10 cellular contexts compared by ENCODE assay signal in the genomic region with DNA sequence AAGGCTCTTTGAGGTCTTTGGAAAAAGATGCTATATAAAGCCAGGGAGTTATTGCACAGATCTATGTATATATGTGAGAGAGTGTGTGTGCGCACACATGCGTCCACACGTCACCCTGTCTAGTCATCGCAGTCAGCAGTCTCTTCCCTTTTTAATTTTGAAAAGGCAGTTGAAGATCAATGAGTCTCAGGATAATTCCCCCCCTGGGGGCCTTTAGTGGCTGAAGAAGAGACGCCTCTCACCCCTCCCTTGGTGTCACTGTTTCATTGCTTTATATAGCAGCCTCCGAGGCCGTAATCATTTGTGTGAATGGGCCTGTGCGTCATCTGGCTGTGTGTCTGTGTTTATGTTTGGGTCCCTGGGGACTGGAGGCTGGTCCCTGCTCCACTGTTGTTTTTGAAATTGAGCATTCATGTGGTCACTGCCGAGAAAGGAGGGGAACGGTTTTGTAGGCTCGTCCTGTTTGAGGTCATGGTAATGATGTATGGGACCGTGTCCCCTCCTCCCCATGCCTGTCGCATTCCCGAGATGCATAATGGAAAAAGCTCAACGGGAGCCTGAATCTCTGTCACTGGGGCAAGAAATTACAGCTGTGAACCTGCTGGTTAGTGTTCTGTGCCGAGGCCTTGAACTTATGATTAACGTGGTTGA.
A peak's percentile ranks its signal among the peaks of the same experiment; 100 is the strongest.
DNase-seq lines count a peak whose midpoint lies in the region; ATAC-seq and TF ChIP-seq lines count a peak whose summit lies in the region.
"Had no signal": no experiment of that assay in that cellular context is flagged by ENCODE, and none has a peak within 500 bp of the region (broad histone marks: within the 10 kb centered on the region; RNA-seq: fewer than 3 reads in every experiment).

No MANE protein-coding gene starts in this region.

- no peak overlapping the region for H3K9ac ChIP-seq in trophoblast cell (ENCODE audit: low read length)

- H3K4me3 Mint-ChIP-seq in activated CD4-positive, alpha-beta T cell treated with anti-CD3 and anti-CD28 coated beads, Interleukin-2, amount 10 ng/mL, durations not matched to agents 24 days and 14 days, result no peak overlapping the region
- no peak overlapping the region for H3K4me3 Mint-ChIP-seq in WTC11

- peaks cover 6% of the 10 kb centered on the region for H3K9me3 ChIP-seq in trophoblast cell (ENCODE audit: insufficient read depth, low read depth, low read length)

- peaks cover 4% of the 10 kb centered on the region for H3K4me1 Mint-ChIP-seq in activated CD4-positive, alpha-beta T cell treated with anti-CD3 and anti-CD28 coated beads, Interleukin-2, amount 10 ng/mL, durations not matched to agents 24 days and 14 days
- H3K4me1 Mint-ChIP-seq in WTC11, result no peaks in the 10 kb centered on the region

- no peaks in the 10 kb centered on the region for H3K9me3 Mint-ChIP-seq in activated CD4-positive, alpha-beta T cell treated with anti-CD3 and anti-CD28 coated beads, Interleukin-2, amount 10 ng/mL, durations not matched to agents 24 days and 14 days
- no peaks in the 10 kb centered on the region for H3K9me3 Mint-ChIP-seq in WTC11

- H3K27me3 Mint-ChIP-seq in activated CD4-positive, alpha-beta T cell treated with anti-CD3 and anti-CD28 coated beads, Interleukin-2, amount 10 ng/mL, durations not matched to agents 24 days and 14 days, result no peaks in the 10 kb centered on the region
- H3K27me3 Mint-ChIP-seq in WTC11 (ENCODE audit: low read depth), result no peaks in the 10 kb centered on the region

- H3K79me2 ChIP-seq in trophoblast cell (ENCODE audit: control insufficient read depth, insufficient read depth, low read length, poor library complexity), result no peaks in the 10 kb centered on the region

- H2AFZ ChIP-seq in trophoblast cell (ENCODE audit: insufficient read depth, low read length, poor library complexity), result no peak overlapping the region

- no peak overlapping the region for H3K4me2 ChIP-seq in trophoblast cell (ENCODE audit: low read length)

- H3K14ac ChIP-seq in trophoblast cell (ENCODE audit: low read length), result no peak overlapping the region

- H3K79me1 ChIP-seq in trophoblast cell (ENCODE audit: low read length), result no peaks in the 10 kb centered on the region

- CTCF ChIA-PET in WTC11 (lab: Charles Lee), result interaction anchor here (1.1 kb wide), 1 partner anchor 26 kb away, joined by 4 read pairs; no protein-coding TSS in a partner anchor

- H4K91ac ChIP-seq in trophoblast cell (ENCODE audit: low read depth, low read length), result no peak overlapping the region

- no peaks in the 10 kb centered on the region for H3K27me3 ChIP-seq in trophoblast cell (ENCODE audit: insufficient read depth, low read length)

- no peak overlapping the region for H3K4ac ChIP-seq in trophoblast cell (ENCODE audit: low read depth, low read length)

- POLR2A ChIA-PET in WTC11 (lab: Charles Lee), result no interaction called here

- H4K12ac ChIP-seq in trophoblast cell (ENCODE audit: low read depth, low read length), result no peak overlapping the region

- H3K23ac ChIP-seq in trophoblast cell (ENCODE audit: low read length), result no peak overlapping the region

- H2BK5ac ChIP-seq in trophoblast cell (ENCODE audit: low read depth, low read length, poor library complexity), result no peak overlapping the region

- H3K27ac ChIP-seq in trophoblast cell (ENCODE audit: low read depth, low read length), result no peak overlapping the region

- no peak overlapping the region for H3K27ac Mint-ChIP-seq in activated CD4-positive, alpha-beta T cell treated with anti-CD3 and anti-CD28 coated beads, Interleukin-2, amount 10 ng/mL, durations not matched to agents 24 days and 14 days
- no peak overlapping the region for H3K27ac Mint-ChIP-seq in WTC11

- TF ChIP-seq CTCF in GM10266 (IDR thresholded peaks at IDR 0.05; ENCODE audit: control insufficient read depth, insufficient read depth, low read depth, missing control alignments), result no peak
- no peak for TF ChIP-seq CTCF in fibroblast of mammary gland (conservative IDR thresholded peaks at IDR 0.05; ENCODE audit: control insufficient read depth, insufficient read depth, low read depth, low read length)
- TF ChIP-seq CTCF in WTC11 (IDR thresholded peaks at IDR 0.05), result no peak

- H3K18ac ChIP-seq in trophoblast cell (ENCODE audit: low read length), result no peak overlapping the region

- intact Hi-C loops in activated CD4-positive, alpha-beta T cell treated with anti-CD3 and anti-CD28 coated beads, Interleukin-2, amount 10 ng/mL, durations not matched to agents 24 days and 14 days (cut with micrococcal nuclease), result no loop called here

- no CpG with 5 or more reads among the region's 17 CpGs for WGBS in trophoblast cell (ENCODE audit: extremely low coverage, insufficient coverage, insufficient read length)

- DNase-seq in GM10266 (ENCODE audit: extremely low spot score) (peak; percentile 43), NCI-H748 treated with DMSO at 0.1 percent for 48 hours (lab: John Stamatoyannopoulos, UW) (peak; percentile 73), fibroblast of mammary gland (ENCODE audit: low read depth) (peak; percentile 16), occipital lobe (lab: John Stamatoyannopoulos, UW) (peak; percentile 7), trophoblast cell (no peak), WTC11 (ENCODE audit: low spot score) (no peak)
- no peak for DNase-seq in activated CD4-positive, alpha-beta T cell treated with anti-CD3 and anti-CD28 coated beads, Interleukin-2, amount 10 ng/mL, durations not matched to agents 24 days and 14 days
- DNase-seq: mesendoderm, SW 1271 had no signal

- no peaks in the 10 kb centered on the region for H3K36me3 ChIP-seq in trophoblast cell (ENCODE audit: control insufficient read depth in 1 of 2, insufficient read depth in 2 of 2, low read length in 2 of 2)

- H4K8ac ChIP-seq in trophoblast cell (ENCODE audit: low read depth, low read length), result no peak overlapping the region

- H3K4me3 ChIP-seq in fibroblast of mammary gland (ENCODE audit: control insufficient read depth, low read depth, low read length) (no peak overlapping the region), trophoblast cell (ENCODE audit: low read depth, low read length) (no peak overlapping the region)

- no peak overlapping the region for H2BK120ac ChIP-seq in trophoblast cell (ENCODE audit: insufficient read depth, low read length, poor library complexity)

- no peak overlapping the region for H2AK5ac ChIP-seq in trophoblast cell (ENCODE audit: low read length)

- no peaks in the 10 kb centered on the region for H3K36me3 Mint-ChIP-seq in activated CD4-positive, alpha-beta T cell treated with anti-CD3 and anti-CD28 coated beads, Interleukin-2, amount 10 ng/mL, durations not matched to agents 24 days and 14 days (ENCODE audit: low read depth)
- no peaks in the 10 kb centered on the region for H3K36me3 Mint-ChIP-seq in WTC11

- H3K4me1 ChIP-seq in trophoblast cell (ENCODE audit: control insufficient read depth in 1 of 2, insufficient read depth in 2 of 2, low read length in 2 of 2), result no peaks in the 10 kb centered on the region

- no peak overlapping the region for H2BK12ac ChIP-seq in trophoblast cell (ENCODE audit: low read length)

- no peak for ATAC-seq in HG03457 (IDR thresholded peaks at IDR 0.05; ENCODE audit: unreplicated experiment)
- ATAC-seq in WTC11, result no peak

TF ChIP-seq in WTC11, 78 proteins besides CTCF, POLR2A, EP300 and RAD21 (continues in another document):
- TF ChIP-seq, protein P1, sequence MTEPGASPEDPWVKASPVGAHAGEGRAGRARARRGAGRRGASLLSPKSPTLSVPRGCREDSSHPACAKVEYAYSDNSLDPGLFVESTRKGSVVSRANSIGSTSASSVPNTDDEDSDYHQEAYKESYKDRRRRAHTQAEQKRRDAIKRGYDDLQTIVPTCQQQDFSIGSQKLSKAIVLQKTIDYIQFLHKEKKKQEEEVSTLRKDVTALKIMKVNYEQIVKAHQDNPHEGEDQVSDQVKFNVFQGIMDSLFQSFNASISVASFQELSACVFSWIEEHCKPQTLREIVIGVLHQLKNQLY (CRISPR knock-in tag; IDR thresholded peaks at IDR 0.05), result no peak
- TF ChIP-seq GABPB1 (CRISPR knock-in tag; IDR thresholded peaks at IDR 0.05) (no peak), ZNF219 (CRISPR knock-in tag; IDR thresholded peaks at IDR 0.05; ENCODE audit: borderline replicate concordance) (no peak)
- TF ChIP-seq, protein P2, sequence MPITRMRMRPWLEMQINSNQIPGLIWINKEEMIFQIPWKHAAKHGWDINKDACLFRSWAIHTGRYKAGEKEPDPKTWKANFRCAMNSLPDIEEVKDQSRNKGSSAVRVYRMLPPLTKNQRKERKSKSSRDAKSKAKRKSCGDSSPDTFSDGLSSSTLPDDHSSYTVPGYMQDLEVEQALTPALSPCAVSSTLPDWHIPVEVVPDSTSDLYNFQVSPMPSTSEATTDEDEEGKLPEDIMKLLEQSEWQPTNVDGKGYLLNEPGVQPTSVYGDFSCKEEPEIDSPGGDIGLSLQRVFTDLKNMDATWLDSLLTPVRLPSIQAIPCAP (CRISPR knock-in tag; IDR thresholded peaks at IDR 0.05), result no peak
- TF ChIP-seq, protein P3, sequence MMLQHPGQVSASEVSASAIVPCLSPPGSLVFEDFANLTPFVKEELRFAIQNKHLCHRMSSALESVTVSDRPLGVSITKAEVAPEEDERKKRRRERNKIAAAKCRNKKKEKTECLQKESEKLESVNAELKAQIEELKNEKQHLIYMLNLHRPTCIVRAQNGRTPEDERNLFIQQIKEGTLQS (CRISPR knock-in tag; conservative IDR thresholded peaks at IDR 0.05), result no peak
- TF ChIP-seq, protein P4, sequence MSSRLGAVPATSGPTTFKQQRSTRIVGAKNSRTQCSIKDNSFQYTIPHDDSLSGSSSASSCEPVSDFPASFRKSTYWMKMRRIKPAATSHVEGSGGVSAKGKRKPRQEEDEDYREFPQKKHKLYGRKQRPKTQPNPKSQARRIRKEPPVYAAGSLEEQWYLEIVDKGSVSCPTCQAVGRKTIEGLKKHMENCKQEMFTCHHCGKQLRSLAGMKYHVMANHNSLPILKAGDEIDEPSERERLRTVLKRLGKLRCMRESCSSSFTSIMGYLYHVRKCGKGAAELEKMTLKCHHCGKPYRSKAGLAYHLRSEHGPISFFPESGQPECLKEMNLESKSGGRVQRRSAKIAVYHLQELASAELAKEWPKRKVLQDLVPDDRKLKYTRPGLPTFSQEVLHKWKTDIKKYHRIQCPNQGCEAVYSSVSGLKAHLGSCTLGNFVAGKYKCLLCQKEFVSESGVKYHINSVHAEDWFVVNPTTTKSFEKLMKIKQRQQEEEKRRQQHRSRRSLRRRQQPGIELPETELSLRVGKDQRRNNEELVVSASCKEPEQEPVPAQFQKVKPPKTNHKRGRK (CRISPR knock-in tag; IDR thresholded peaks at IDR 0.05; ENCODE audit: borderline replicate concordance), result no peak

Comparison
In these comparisons a context has a peak if more than half of its experiments do, and no peak if none do; other contexts are left out.
1. DNase-seq: peak in GM10266 (single experiment), NCI-H748 treated with DMSO at 0.1 percent for 48 hours (single experiment), fibroblast of mammary gland (single experiment) and occipital lobe (single experiment); none in activated CD4-positive, alpha-beta T cell treated with anti-CD3 and anti-CD28 coated beads, Interleukin-2, amount 10 ng/mL, durations not matched to agents 24 days and 14 days (single experiment), trophoblast cell (0 of 2) and WTC11 (single experiment).